In genomic region chr2:128323501-128323931, GRCh38 we compare ENCODE assay signal across 10 cellular contexts. TPM values are rescaled to one million over a fixed set of nuclear protein-coding genes. Genes with fewer than 3 reads are reported as not detected.
DNase-seq lines count a peak whose midpoint lies in the region; ATAC-seq and TF ChIP-seq lines count a peak whose summit lies in the region.
"Had no signal": no experiment of that assay in that cellular context is flagged by ENCODE, and none has a peak within 500 bp of the region (broad histone marks: within the 10 kb centered on the region; RNA-seq: fewer than 3 reads in every experiment).

No MANE protein-coding gene starts in this region.

- H3K27ac ChIP-seq in muscle layer of colon (ENCODE audit: low read depth, low read length) (peak overlapping the region; percentile 8), uterus (peak overlapping the region; percentile 84 to 88)

- DNase-seq in stimulated activated naive CD8-positive, alpha-beta T cell treated with anti-CD3 and anti-CD28 coated beads, Interleukin-15, amount 100 ng/mL, for 72 hours, result peak in 1 of 2 donors; percentile 7
- no peak for DNase-seq in stimulated activated naive CD8-positive, alpha-beta T cell treated with anti-CD3 and anti-CD28 coated beads, Interleukin-15, Interleukin-2, amounts not matched to agents 100 U/mL and 50 U/mL, for 24 hours
- DNase-seq in activated T-helper 2 cell treated with anti-CD3 and anti-CD28 coated beads, Interferon-gamma antibody, Interleukin-2, Interleukin-4, amounts not matched to agents 10 μg/mL and 5 μg/mL and 100 μg/mL, durations not matched to agents 14 hours and 24 hours and 36 hours (ENCODE audit: low spot score), result no peak
- DNase-seq in uterus (no peak), C1 segment of cervical spinal cord (lab: John Stamatoyannopoulos, UW) (no peak), DMS 273 (lab: John Stamatoyannopoulos, UW; ENCODE audit: unreplicated experiment) (no peak), OCI-M2 (lab: John Stamatoyannopoulos, UW; ENCODE audit: unreplicated experiment) (no peak)
- DNase-seq: HFFc6, KBM-7 had no signal

- H3K9me3 ChIP-seq in muscle layer of colon (ENCODE audit: low read length) (no peaks in the 10 kb centered on the region), uterus (no peaks in the 10 kb centered on the region)

- H3K27me3 Mint-ChIP-seq in stimulated activated naive CD8-positive, alpha-beta T cell treated with anti-CD3 and anti-CD28 coated beads, Interleukin-15, amount 100 ng/mL, for 72 hours, result peaks cover 16% of the 10 kb centered on the region
- H3K27me3 Mint-ChIP-seq in activated T-helper 2 cell treated with anti-CD3 and anti-CD28 coated beads, Interferon-gamma antibody, Interleukin-2, Interleukin-4, amounts not matched to agents 10 μg/mL and 5 μg/mL and 100 μg/mL, durations not matched to agents 14 hours and 24 hours and 36 hours (ENCODE audit: low read depth), result peaks cover 10% of the 10 kb centered on the region

- intact Hi-C loops in activated T-helper 2 cell treated with anti-CD3 and anti-CD28 coated beads, Interferon-gamma antibody, Interleukin-2, Interleukin-4, amounts not matched to agents 10 μg/mL and 5 μg/mL and 100 μg/mL, durations not matched to agents 14 hours and 24 hours and 36 hours (cut with micrococcal nuclease), result loop anchor here (5.0 kb wide), 3 partner anchors 149 to 409 kb away; no protein-coding TSS in a partner anchor
- intact Hi-C loops in uterus (cut with DNase I; ENCODE audit: low total_unique reads), result no loop called here

- H3K4me1 ChIP-seq in muscle layer of colon (ENCODE audit: insufficient read depth, low read length), result peaks cover 32% of the 10 kb centered on the region
- no peaks in the 10 kb centered on the region for H3K4me1 ChIP-seq in uterus

- no peaks in the 10 kb centered on the region for H3K9me3 Mint-ChIP-seq in stimulated activated naive CD8-positive, alpha-beta T cell treated with anti-CD3 and anti-CD28 coated beads, Interleukin-15, amount 100 ng/mL, for 72 hours
- H3K9me3 Mint-ChIP-seq in activated T-helper 2 cell treated with anti-CD3 and anti-CD28 coated beads, Interferon-gamma antibody, Interleukin-2, Interleukin-4, amounts not matched to agents 10 μg/mL and 5 μg/mL and 100 μg/mL, durations not matched to agents 14 hours and 24 hours and 36 hours, result no peaks in the 10 kb centered on the region
- H3K9me3 Mint-ChIP-seq: HFFc6 had no signal

- H3K4me3 Mint-ChIP-seq in stimulated activated naive CD8-positive, alpha-beta T cell treated with anti-CD3 and anti-CD28 coated beads, Interleukin-15, amount 100 ng/mL, for 72 hours, result peak overlapping the region; percentile 51 to 59
- peak overlapping the region; percentile 49 for H3K4me3 Mint-ChIP-seq in activated T-helper 2 cell treated with anti-CD3 and anti-CD28 coated beads, Interferon-gamma antibody, Interleukin-2, Interleukin-4, amounts not matched to agents 10 μg/mL and 5 μg/mL and 100 μg/mL, durations not matched to agents 14 hours and 24 hours and 36 hours (ENCODE audit: low read depth)

- H3K9ac ChIP-seq in muscle layer of colon (ENCODE audit: low read length), result no peak overlapping the region

- TF ChIP-seq POLR2A in uterus (IDR thresholded peaks at IDR 0.05), result no peak

- peak overlapping the region in 1 of 2 donors; percentile 76 for H3K27ac Mint-ChIP-seq in stimulated activated naive CD8-positive, alpha-beta T cell treated with anti-CD3 and anti-CD28 coated beads, Interleukin-15, amount 100 ng/mL, for 72 hours
- no peak overlapping the region for H3K27ac Mint-ChIP-seq in activated T-helper 2 cell treated with anti-CD3 and anti-CD28 coated beads, Interferon-gamma antibody, Interleukin-2, Interleukin-4, amounts not matched to agents 10 μg/mL and 5 μg/mL and 100 μg/mL, durations not matched to agents 14 hours and 24 hours and 36 hours
- H3K27ac Mint-ChIP-seq: HFFc6 had no signal

- H3K36me3 Mint-ChIP-seq in activated T-helper 2 cell treated with anti-CD3 and anti-CD28 coated beads, Interferon-gamma antibody, Interleukin-2, Interleukin-4, amounts not matched to agents 10 μg/mL and 5 μg/mL and 100 μg/mL, durations not matched to agents 14 hours and 24 hours and 36 hours (ENCODE audit: low read depth), result no peaks in the 10 kb centered on the region

- H3K4me1 Mint-ChIP-seq in stimulated activated naive CD8-positive, alpha-beta T cell treated with anti-CD3 and anti-CD28 coated beads, Interleukin-15, amount 100 ng/mL, for 72 hours, result peaks cover 12% of the 10 kb centered on the region
- peaks cover 6% of the 10 kb centered on the region for H3K4me1 Mint-ChIP-seq in activated T-helper 2 cell treated with anti-CD3 and anti-CD28 coated beads, Interferon-gamma antibody, Interleukin-2, Interleukin-4, amounts not matched to agents 10 μg/mL and 5 μg/mL and 100 μg/mL, durations not matched to agents 14 hours and 24 hours and 36 hours (ENCODE audit: low read depth)

- no peak for ATAC-seq in stimulated activated naive CD8-positive, alpha-beta T cell treated with anti-CD3 and anti-CD28 coated beads, Interleukin-15, amount 100 ng/mL, for 72 hours
- ATAC-seq in stimulated activated naive CD8-positive, alpha-beta T cell treated with anti-CD3 and anti-CD28 coated beads, Interleukin-15, Interleukin-2, amounts not matched to agents 100 U/mL and 50 U/mL, for 24 hours, result no peak

- H3K4me3 ChIP-seq in muscle layer of colon (ENCODE audit: low read depth in 1 of 2, low read length in 2 of 2) (no peak overlapping the region), uterus (no peak overlapping the region)

- H3K27me3 ChIP-seq in muscle layer of colon (ENCODE audit: control insufficient read depth in 1 of 2, insufficient read depth in 2 of 2, low read length in 2 of 2) (no peaks in the 10 kb centered on the region), uterus (no peaks in the 10 kb centered on the region)

- H3K36me3 ChIP-seq in muscle layer of colon (ENCODE audit: insufficient read depth, low read length) (no peaks in the 10 kb centered on the region), uterus (no peaks in the 10 kb centered on the region)

- no peak for TF ChIP-seq CTCF in uterus (IDR thresholded peaks at IDR 0.05)

RNA-seq across cellular contexts. Expression of gene HS6ST1, which starts 4.8 kb away (rescaled TPM):
- 17.6 and 17.7 TPM in 2 replicates for total RNA-seq in activated T-helper 2 cell treated with anti-CD3 and anti-CD28 coated beads, Interferon-gamma antibody, Interleukin-2, Interleukin-4, amounts not matched to agents 10 μg/mL and 5 μg/mL and 100 μg/mL, durations not matched to agents 14 hours and 24 hours and 36 hours
- total RNA-seq in uterus, result 100 to 1,000 TPM in 1 of 4 donors, 10 to 100 TPM in 3; 22.7 to 198 (median 37.4) TPM
